23 cellular contexts compared by ENCODE assay signal in genomic region chr10:125080296-125080695, GRCh38.
"Had no signal": no experiment of that assay in that cellular context is flagged by ENCODE, and none has a peak within 500 bp of the region (broad histone marks: within the 10 kb centered on the region; RNA-seq: fewer than 3 reads in every experiment).

No MANE protein-coding gene starts in this region.

- H3K4me3 ChIP-seq: body of pancreas, coronary artery, heart left ventricle, neural progenitor cell, pancreas, transverse colon had no signal

- DNase-seq: activated CD4-positive, alpha-beta T cell treated with anti-CD3 and anti-CD28 coated beads, Interleukin-2, amount 10 ng/mL, durations not matched to agents 7 days and 5 days; activated CD8-positive, alpha-beta memory T cell treated with anti-CD3 and anti-CD28 coated beads, Interleukin-2, amount 50 U/mL, for 48 hours; activated gamma-delta T cell treated with Interleukin-2 at 50 U/mL for 16 hours; activated T-cell treated with anti-CD3 and anti-CD28 coated beads, Interleukin-2, amount 50 U/mL, for 72 hours; amygdala; body of pancreas; caudate nucleus; effector CD4-positive, alpha-beta T cell; foreskin melanocyte; islet precursor cell; stimulated activated CD4-positive, alpha-beta T cell treated with anti-CD3 and anti-CD28 coated beads, Interleukin-15, amount 100 ng/mL, for 24 hours; stimulated activated CD4-positive, alpha-beta T cell treated with anti-CD3 and anti-CD28 coated beads, Interleukin-4, amount 100 ng/mL, for 1 hour; stimulated activated naive CD4-positive, alpha-beta T cell; substantia nigra; SW 1271; transverse colon had no signal

- H3K4me1 Mint-ChIP-seq: activated CD4-positive, alpha-beta T cell treated with anti-CD3 and anti-CD28 coated beads, Interleukin-2, amount 10 ng/mL, durations not matched to agents 7 days and 5 days; memory B cell had no signal

- ATAC-seq: activated T-cell treated with anti-CD3 and anti-CD28 coated beads, Interleukin-2, amount 50 U/mL, for 72 hours; body of pancreas; heart left ventricle; left lobe of liver; pancreas had no signal

- H3K9me3 ChIP-seq: body of pancreas, heart left ventricle, pancreas, transverse colon had no signal

- H3K36me3 Mint-ChIP-seq: activated naive CD8-positive, alpha-beta T cell; memory B cell had no signal

- H3K27ac Mint-ChIP-seq: activated CD4-positive, alpha-beta T cell treated with anti-CD3 and anti-CD28 coated beads, Interleukin-2, amount 10 ng/mL, durations not matched to agents 7 days and 5 days; activated naive CD8-positive, alpha-beta T cell; activated T-cell treated with anti-CD3 and anti-CD28 coated beads, Interleukin-2, amount 50 U/mL, for 72 hours; memory B cell; neural progenitor cell had no signal

- H3K4me3 Mint-ChIP-seq: activated CD4-positive, alpha-beta T cell treated with anti-CD3 and anti-CD28 coated beads, Interleukin-2, amount 10 ng/mL, durations not matched to agents 7 days and 5 days; activated naive CD8-positive, alpha-beta T cell; activated T-cell treated with anti-CD3 and anti-CD28 coated beads, Interleukin-2, amount 50 U/mL, for 72 hours; memory B cell had no signal

- H3K27ac ChIP-seq: neural progenitor cell, pancreas, transverse colon had no signal

- H3K9me3 Mint-ChIP-seq: activated CD4-positive, alpha-beta T cell treated with anti-CD3 and anti-CD28 coated beads, Interleukin-2, amount 10 ng/mL, durations not matched to agents 7 days and 5 days; activated T-cell treated with anti-CD3 and anti-CD28 coated beads, Interleukin-2, amount 50 U/mL, for 72 hours; memory B cell; neural progenitor cell had no signal

- H3K27me3 ChIP-seq: body of pancreas, heart left ventricle, neural progenitor cell, pancreas, transverse colon had no signal

- H3K36me3 ChIP-seq: neural progenitor cell, pancreas, transverse colon had no signal

- H3K4me1 ChIP-seq: neural progenitor cell had no signal
